9 cellular contexts compared by ENCODE assay signal in the genomic region with DNA sequence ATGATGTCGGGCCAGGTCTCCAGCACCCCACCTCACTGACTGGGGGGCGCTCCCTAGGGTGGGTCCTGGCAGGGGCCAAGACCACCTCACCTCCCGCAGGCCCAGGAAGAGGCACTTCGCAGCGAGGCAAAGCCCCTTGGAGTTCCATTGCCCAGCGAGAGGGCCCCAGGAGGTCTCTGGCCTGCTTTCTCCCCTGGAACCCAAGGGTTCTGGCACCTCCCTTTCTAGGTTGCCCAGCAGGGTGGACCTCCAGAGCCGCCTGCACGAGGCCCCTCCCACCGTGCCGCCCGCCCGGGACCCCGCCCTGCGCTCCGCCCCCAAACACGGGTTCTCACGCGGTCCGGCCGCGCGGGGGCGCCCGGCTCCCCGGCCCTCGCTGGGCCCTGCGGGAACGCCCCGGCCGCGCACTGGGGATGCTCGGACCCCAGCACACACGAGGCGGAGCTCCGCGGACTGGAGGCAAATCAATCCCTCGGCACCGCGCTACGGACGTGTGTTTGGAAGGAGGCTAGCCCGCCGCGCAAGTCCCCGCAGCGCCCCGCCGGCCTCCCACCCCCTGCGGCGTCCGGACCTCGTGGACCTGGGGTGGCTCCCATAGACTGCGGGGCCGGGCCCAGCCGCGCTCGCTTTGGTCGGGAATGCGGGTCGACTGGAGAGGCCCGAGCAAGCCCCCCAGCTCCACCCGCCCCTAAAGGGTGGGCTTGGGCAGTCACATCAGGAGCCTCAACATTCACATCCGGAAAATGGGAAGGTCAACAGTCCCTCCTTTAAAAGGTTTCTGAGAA.
DNase-seq lines count a peak whose midpoint lies in the region; ATAC-seq, FAIRE-seq and TF ChIP-seq lines count a peak whose summit lies in the region.
"Had no signal": no experiment of that assay in that cellular context is flagged by ENCODE, and none has a peak within 500 bp of the region (broad histone marks: within the 10 kb centered on the region; RNA-seq: fewer than 3 reads in every experiment).

No MANE protein-coding gene starts in this region.

- peak; percentile 57 for TF ChIP-seq CTCF in IMR-90 (conservative IDR thresholded peaks at IDR 0.05; ENCODE audit: low read depth, low read length)
- no peak for TF ChIP-seq CTCF in HepG2 (CRISPR knock-in tag; IDR thresholded peaks at IDR 0.05)

- DNase-seq in COR-L47 (lab: John Stamatoyannopoulos, UW) (peak; percentile 27), IMR-90 (peak; percentile 15), dedifferentiated amniotic fluid mesenchymal stem cell (ENCODE audit: extremely low spot score) (peak; percentile 15), HepG2 (ENCODE audit: low spot score) (no peak), A172 (ENCODE audit: low spot score) (no peak)
- peak; percentile 11 to 31 (median 23) for DNase-seq in activated CD4-positive, CD25-positive, alpha-beta regulatory T cell (lab: John Stamatoyannopoulos, UW)
- DNase-seq in stimulated activated CD8-positive, alpha-beta memory T cell treated with anti-CD3 and anti-CD28 coated beads, Interleukin-12 subunit alpha, Interleukin-12 subunit beta, amount 100 ng/mL, for 4 hours (ENCODE audit: low read depth), result peak; percentile 43

- POLR2A ChIA-PET in IMR-90 (lab: Charles Lee; ENCODE audit: unreplicated experiment), result interaction anchor here (0.7 kb wide), 1 partner anchor 70 kb away, joined by 3 read pairs; no protein-coding TSS in a partner anchor
- POLR2A ChIA-PET in HepG2 (lab: Yijun Ruan, JAX), result no interaction called here

- H2AK5ac ChIP-seq in IMR-90 (ENCODE audit: low read depth, low read length), result no peak overlapping the region

- CTCF ChIA-PET in IMR-90 (lab: Yijun Ruan, JAX), result interaction anchor here (0.6 to 1.5 kb wide), 2 partner anchors 12 to 27 kb away, joined by 3 to 4 read pairs; no protein-coding TSS in a partner anchor
- CTCF ChIA-PET in HepG2 (lab: Yijun Ruan, JAX; ENCODE audit: low intra/inter-chr PET ratio, low total read pairs), result no interaction called here

- H3K18ac ChIP-seq in IMR-90 (ENCODE audit: low read depth, low read length), result no peak overlapping the region

- H3K36me3 ChIP-seq in IMR-90 (ENCODE audit: control insufficient read depth, insufficient read depth, low read length) (no peaks in the 10 kb centered on the region), HepG2 (replicated peaks in 1 of 2; ENCODE audit: control insufficient read depth in 1 of 2, insufficient read depth in 2 of 2, low read length in 2 of 2) (no peaks in the 10 kb centered on the region)

- no peak overlapping the region for H3K14ac ChIP-seq in IMR-90 (replicated peaks; ENCODE audit: low read depth, low read length)

- H3K9me3 ChIP-seq in IMR-90 (ENCODE audit: control insufficient read depth, insufficient read depth, low read length) (no peaks in the 10 kb centered on the region), HepG2 (ENCODE audit: low read length) (no peaks in the 10 kb centered on the region)

- H4K5ac ChIP-seq in IMR-90 (ENCODE audit: low read depth, low read length), result no peak overlapping the region

- H2BK5ac ChIP-seq in IMR-90 (ENCODE audit: low read depth, low read length, poor library complexity, severe bottlenecking), result no peak overlapping the region

- no peak overlapping the region for H3K27ac ChIP-seq in IMR-90 (ENCODE audit: insufficient read depth, low read length)
- no peak overlapping the region for H3K27ac ChIP-seq in HepG2 (ENCODE audit: extremely low read length, insufficient read depth, low read length)

- H3K4me1 ChIP-seq in IMR-90 (ENCODE audit: control insufficient read depth, insufficient read depth, low read length) (peaks cover 2% of the 10 kb centered on the region; the same call in 1 of the 2 replicates), HepG2 (ENCODE audit: insufficient read depth, low read length) (peaks cover 62% of the 10 kb centered on the region)

- no peak for TF ChIP-seq EP300 in HepG2 (IDR thresholded peaks at IDR 0.05; ENCODE audit: low read depth in 2 of 2, low read length in 2 of 2)
- no peak for TF ChIP-seq EP300 in HepG2 (CRISPR knock-in tag; IDR thresholded peaks at IDR 0.05; ENCODE audit: borderline replicate concordance)

- dilution Hi-C loops in IMR-90 (cut with HindIII; ENCODE audit: low sequenced_read_pairs, unreplicated experiment), result no loop called here

- H3K23ac ChIP-seq in IMR-90 (ENCODE audit: low read depth, low read length), result no peak overlapping the region

- no peak overlapping the region for H2BK120ac ChIP-seq in IMR-90 (ENCODE audit: low read depth, low read length)

- no peak overlapping the region for H3K56ac ChIP-seq in IMR-90 (ENCODE audit: extremely low read depth, insufficient read depth, low read length)

- 7% methylated on average over 26 of the region's 63 CpGs; no CpG with 5 or more reads in 1 of the 2 experiments for WGBS in IMR-90 (ENCODE audit: extremely low coverage in 2 of 2, insufficient read length in 1 of 2), 2 experiments
- WGBS in HepG2 (ENCODE audit: low lambda C conversion rate), result 93% methylated on average over 37 of the region's 63 CpGs

- peak overlapping the region; percentile 86 for H2AFZ ChIP-seq in IMR-90 (replicated peaks; ENCODE audit: low read length, poor library complexity)
- H2AFZ ChIP-seq in HepG2 (ENCODE audit: low read length), result no peak overlapping the region

- TF ChIP-seq RAD21 in IMR-90 (IDR thresholded peaks at IDR 0.05; ENCODE audit: low read length), result no peak
- no peak for TF ChIP-seq RAD21 in HepG2 (CRISPR knock-in tag; IDR thresholded peaks at IDR 0.05)

- TF ChIP-seq POLR2A in IMR-90 (IDR thresholded peaks at IDR 0.05; ENCODE audit: low read depth, low read length) (no peak), HepG2 (IDR thresholded peaks at IDR 0.05; ENCODE audit: insufficient read depth in 1 of 2, low read depth in 2 of 2, low read length in 2 of 2) (no peak)

- no peak for FAIRE-seq in HepG2 (lab: Jason Lieb, UNC)

- no peaks in the 10 kb centered on the region for H3K79me2 ChIP-seq in HepG2 (ENCODE audit: insufficient read depth, low read length)

- no peak overlapping the region for H2AK9ac ChIP-seq in IMR-90 (replicated peaks; ENCODE audit: low read depth, low read length, poor library complexity)

- peak; percentile 92 for ATAC-seq in IMR-90 (ENCODE audit: low read depth)
- no peak for ATAC-seq in HepG2
- no peak for ATAC-seq in GM19023 (IDR thresholded peaks at IDR 0.05; ENCODE audit: unreplicated experiment)

- no peak overlapping the region for H2BK15ac ChIP-seq in IMR-90 (ENCODE audit: low read depth, low read length)

- intact Hi-C loops in IMR-90 (cut with micrococcal nuclease) (no loop called here), HepG2 (cut with micrococcal nuclease; ENCODE audit: unreplicated experiment) (no loop called here)

- no peak overlapping the region for H4K8ac ChIP-seq in IMR-90 (ENCODE audit: low read depth in 2 of 2, low read length in 2 of 2)

- in situ Hi-C loops in IMR-90 (cut with MboI; ENCODE audit: low sequenced_read_pairs), result no loop called here
- in situ Hi-C loops in HepG2 (cut with HindIII; ENCODE audit: extremely low pct_ligation_motif_present, low pct_unique_long_range_greater_than_20kb), result no loop called here

- BruUV-seq in IMR-90 (replicated peaks; lab: Mats Ljungman, UMichigan) (no TSS peak), HepG2 (replicated peaks; lab: Mats Ljungman, UMichigan) (no TSS peak)

- H3K9me1 ChIP-seq in IMR-90 (ENCODE audit: insufficient read depth, low read length), result no peaks in the 10 kb centered on the region

- no peak overlapping the region for H3K4me3 ChIP-seq in IMR-90 (ENCODE audit: insufficient read depth, low read depth, low read length)
- H3K4me3 ChIP-seq in HepG2 (replicated peaks in 1 of 3; ENCODE audit: insufficient read depth in 1 of 3, low read depth in 2 of 3, low read length in 3 of 3), result no peak overlapping the region
- H3K4me3 ChIP-seq: skin epidermis had no signal

- H3K9ac ChIP-seq in IMR-90 (ENCODE audit: low read depth, low read length) (no peak overlapping the region), HepG2 (ENCODE audit: insufficient read depth, low read depth, low read length) (no peak overlapping the region)

- H3K79me1 ChIP-seq in IMR-90 (ENCODE audit: low read depth in 1 of 2, low read length in 2 of 2), result no peaks in the 10 kb centered on the region

- H3K4ac ChIP-seq in IMR-90 (ENCODE audit: low read depth, low read length), result no peak overlapping the region

- peak overlapping the region; percentile 62; the same call in 1 of the 2 replicates for H3K4me2 ChIP-seq in IMR-90 (ENCODE audit: low read depth, low read length)
- no peak overlapping the region for H3K4me2 ChIP-seq in HepG2 (ENCODE audit: low read depth, low read length)

- no peak overlapping the region for H2BK20ac ChIP-seq in IMR-90 (ENCODE audit: low read depth, low read length)

- peaks cover 36% of the 10 kb centered on the region for H3K27me3 ChIP-seq in IMR-90 (ENCODE audit: control insufficient read depth, insufficient read depth, low read length)
- no peaks in the 10 kb centered on the region for H3K27me3 ChIP-seq in HepG2 (ENCODE audit: control insufficient read depth in 1 of 2, insufficient read depth in 2 of 2, low read length in 2 of 2)

- H4K20me1 ChIP-seq in IMR-90 (ENCODE audit: insufficient read depth, low read length), result no peaks in the 10 kb centered on the region; the same call in 1 of the 2 replicates
- no peaks in the 10 kb centered on the region for H4K20me1 ChIP-seq in HepG2 (ENCODE audit: insufficient read depth, low read length)

- no peak overlapping the region for H4K91ac ChIP-seq in IMR-90 (ENCODE audit: insufficient read depth, low read depth, low read length)

TF ChIP-seq in IMR-90, 13 proteins besides CTCF, POLR2A, EP300 and RAD21 (continues in another document):
- TF ChIP-seq NFE2L2 (IDR thresholded peaks at IDR 0.05; ENCODE audit: low read depth, low read length) (no peak), MAZ (IDR thresholded peaks at IDR 0.05; ENCODE audit: borderline replicate concordance, low read depth, low read length) (peak; percentile 53; the same call in 1 of the 2 replicates), FOS (IDR thresholded peaks at IDR 0.05; ENCODE audit: low read depth, low read length) (no peak)

TF ChIP-seq in HepG2, 621 proteins besides CTCF, POLR2A, EP300 and RAD21:
- TF ChIP-seq ZNF629 (CRISPR knock-in tag; conservative IDR thresholded peaks at IDR 0.05) (peak; percentile 86), ZBTB7B (CRISPR knock-in tag; IDR thresholded peaks at IDR 0.05) (no peak), CHD4 (IDR thresholded peaks at IDR 0.05; ENCODE audit: borderline replicate concordance, low read length) (0 out of 2 replicates have a peak, but pooled peaks have one; percentile 21)

Comparison
In these comparisons a context has a peak if more than half of its experiments do, and no peak if none do; other contexts are left out.
1. DNase-seq: peak in COR-L47 (single experiment), IMR-90 (single experiment), activated CD4-positive, CD25-positive, alpha-beta regulatory T cell (4 of 4), dedifferentiated amniotic fluid mesenchymal stem cell (single experiment) and stimulated activated CD8-positive, alpha-beta memory T cell treated with anti-CD3 and anti-CD28 coated beads, Interleukin-12 subunit alpha, Interleukin-12 subunit beta, amount 100 ng/mL, for 4 hours (single experiment); none in HepG2 (single experiment) and A172 (single experiment).